In genomic region chr12:47816646-47817271, GRCh38 we compare ENCODE assay signal across 8 cellular contexts. TPM values are rescaled to one million over a fixed set of nuclear protein-coding genes. Genes with fewer than 3 reads are reported as not detected.
DNase-seq lines count a peak whose midpoint lies in the region; ATAC-seq and TF ChIP-seq lines count a peak whose summit lies in the region.

No MANE protein-coding gene starts in this region.

- WGBS in lung, 2 donors, result 23 to 28% methylated on average over 9 of the region's 9 CpGs
- 30% methylated on average over 9 of the region's 9 CpGs for WGBS in thymus

- peak overlapping the region; percentile 86 for H3K27ac Mint-ChIP-seq in T-helper 2 cell treated with Interferon-gamma antibody and Interleukin-4, amounts not matched to agents 5 μg/mL and 100 μg/mL, for 36 hours
- peak overlapping the region; percentile 71 to 98 (median 91) for H3K27ac Mint-ChIP-seq in brain

- H3K4me1 ChIP-seq in lung (ENCODE audit: control insufficient read depth in 2 of 2, insufficient read depth in 2 of 2, low read length in 2 of 2) (peaks cover 40 to 42% of the 10 kb centered on the region in 2 donors), thymus (ENCODE audit: control insufficient read depth, insufficient read depth, low read length) (peaks cover 50% of the 10 kb centered on the region)

- TF ChIP-seq CTCF in brain (conservative IDR thresholded peaks at IDR 0.05) (no peak), lung (IDR thresholded peaks at IDR 0.05; ENCODE audit: control extremely low read depth, extremely low read depth) (no peak)

- no peaks in the 10 kb centered on the region for H3K9me3 Mint-ChIP-seq in T-helper 2 cell treated with Interferon-gamma antibody and Interleukin-4, amounts not matched to agents 5 μg/mL and 100 μg/mL, for 36 hours
- H3K9me3 Mint-ChIP-seq in brain, result no peaks in the 10 kb centered on the region

- H3K27me3 Mint-ChIP-seq in T-helper 2 cell treated with Interferon-gamma antibody and Interleukin-4, amounts not matched to agents 5 μg/mL and 100 μg/mL, for 36 hours (ENCODE audit: low read depth), result no peaks in the 10 kb centered on the region
- peaks cover 5% of the 10 kb centered on the region for H3K27me3 Mint-ChIP-seq in brain

- ATAC-seq in lung (ENCODE audit: insufficient read depth, low FRiP score), result no peak
- no peak for ATAC-seq in esophagus mucosa
- no peak for ATAC-seq in GM19328 (IDR thresholded peaks at IDR 0.05; ENCODE audit: unreplicated experiment)

- H3K27ac ChIP-seq in lung (ENCODE audit: low read depth in 1 of 2, low read length in 1 of 2) (peak overlapping the region; percentile 95 to 100), thymus (ENCODE audit: low read depth) (peak overlapping the region; percentile 92)

- no peaks in the 10 kb centered on the region for H3K36me3 ChIP-seq in lung (ENCODE audit: control insufficient read depth in 2 of 2, insufficient read depth in 2 of 2, low read length in 2 of 2)
- peaks cover 20% of the 10 kb centered on the region for H3K36me3 ChIP-seq in thymus (ENCODE audit: control insufficient read depth, insufficient read depth)

- H3K9me3 ChIP-seq in lung (ENCODE audit: control insufficient read depth in 2 of 2, insufficient read depth in 1 of 2, low read length in 1 of 2), result no peaks in the 10 kb centered on the region
- no peaks in the 10 kb centered on the region for H3K9me3 ChIP-seq in thymus (ENCODE audit: control insufficient read depth)

- H3K27me3 ChIP-seq in lung (ENCODE audit: control insufficient read depth, insufficient read depth) (no peaks in the 10 kb centered on the region), thymus (ENCODE audit: control insufficient read depth, insufficient read depth) (no peaks in the 10 kb centered on the region)

- no peak for DNase-seq in T-helper 2 cell treated with Interferon-gamma antibody and Interleukin-4, amounts not matched to agents 5 μg/mL and 100 μg/mL, for 36 hours (ENCODE audit: low spot score)
- no peak for DNase-seq in T-helper 2 cell
- no peak for DNase-seq in lung (ENCODE audit: low spot score)
- no peak for DNase-seq in central memory CD4-positive, alpha-beta T cell

- H3K36me3 Mint-ChIP-seq in T-helper 2 cell treated with Interferon-gamma antibody and Interleukin-4, amounts not matched to agents 5 μg/mL and 100 μg/mL, for 36 hours (ENCODE audit: low read depth), result peaks cover 44% of the 10 kb centered on the region
- no peaks in the 10 kb centered on the region for H3K36me3 Mint-ChIP-seq in brain

- H3K4me1 Mint-ChIP-seq in T-helper 2 cell treated with Interferon-gamma antibody and Interleukin-4, amounts not matched to agents 5 μg/mL and 100 μg/mL, for 36 hours (ENCODE audit: low read depth), result peaks cover 66% of the 10 kb centered on the region
- peaks cover 72% of the 10 kb centered on the region for H3K4me1 Mint-ChIP-seq in brain

- H3K4me3 ChIP-seq in lung, result peak overlapping the region; percentile 2
- peak overlapping the region; percentile 97 for H3K4me3 ChIP-seq in thymus (ENCODE audit: low read length)

- peak overlapping the region; percentile 87 for H3K4me3 Mint-ChIP-seq in T-helper 2 cell treated with Interferon-gamma antibody and Interleukin-4, amounts not matched to agents 5 μg/mL and 100 μg/mL, for 36 hours
- peak overlapping the region; percentile 61 to 85 (median 80) for H3K4me3 Mint-ChIP-seq in brain

RNA-seq across cellular contexts. Expression of gene HDAC7, which starts 2.9 kb away (rescaled TPM):
- polyA plus RNA-seq in brain (ENCODE audit: insufficient read depth, low read depth, low replicate concordance) (8.2 TPM), lung (10 to 100 TPM; 67.6 to 71.9 TPM), thymus (130 TPM)
- total RNA-seq in lung (100 to 1,000 TPM in 1 of 2 donors, 10 to 100 TPM in 1; 49.3 to 119 TPM), esophagus mucosa (25.1 TPM)

RNA-seq across cellular contexts. Expression of gene SLC48A1, which starts 43.7 kb away (rescaled TPM):
- polyA plus RNA-seq in brain (ENCODE audit: insufficient read depth, low read depth, low replicate concordance) (77.4 TPM), lung (10 to 100 TPM; 16.8 to 24.5 TPM), thymus (9.3 TPM)
- total RNA-seq in lung (10 to 100 TPM; 16.9 to 31.3 TPM), esophagus mucosa (19.8 TPM)

RNA-seq across cellular contexts. Expression of gene RAPGEF3, which starts 58.1 kb away (rescaled TPM):
- 10.3 TPM for polyA plus RNA-seq in brain (ENCODE audit: insufficient read depth, low read depth, low replicate concordance)
- total RNA-seq in lung, result 10 to 100 TPM; 11.3 to 26.5 TPM
- polyA plus RNA-seq in lung, result 10 to 100 TPM in 1 of 2 donors, 1 to 10 TPM in 1; 8.3 to 40.4 TPM
- 20.9 TPM for polyA plus RNA-seq in thymus
- total RNA-seq in esophagus mucosa, result 16.5 TPM
